8 cellular contexts compared by ENCODE assay signal in genomic region chr6:41488392-41489129, GRCh38. TPM values are rescaled to one million over a fixed set of nuclear protein-coding genes. Genes with fewer than 3 reads are reported as not detected.
DNase-seq lines count a peak whose midpoint lies in the region; ATAC-seq and TF ChIP-seq lines count a peak whose summit lies in the region.

No MANE protein-coding gene starts in this region.

- peak; percentile 55 for ATAC-seq in HG02759 (IDR thresholded peaks at IDR 0.05; ENCODE audit: unreplicated experiment)
- ATAC-seq in activated CD4-positive, CD25-positive, alpha-beta regulatory T cell treated with anti-CD3 and anti-CD28 coated beads, Interleukin-2, amount 50 U/mL, for 24 hours: no peak

- H3K4me1 Mint-ChIP-seq in nephron: peaks cover 74% of the 10 kb centered on the region
- no peaks in the 10 kb centered on the region for H3K4me1 Mint-ChIP-seq in activated CD4-positive, alpha-beta T cell treated with anti-CD3 and anti-CD28 coated beads, Interleukin-2, amount 10 ng/mL, durations not matched to agents 24 days and 14 days

- no peaks in the 10 kb centered on the region for H3K36me3 Mint-ChIP-seq in nephron (ENCODE audit: low read depth)
- H3K36me3 Mint-ChIP-seq in activated CD4-positive, alpha-beta T cell treated with anti-CD3 and anti-CD28 coated beads, Interleukin-2, amount 10 ng/mL, durations not matched to agents 24 days and 14 days (ENCODE audit: low read depth): no peaks in the 10 kb centered on the region

- H3K27me3 Mint-ChIP-seq in nephron (ENCODE audit: low read depth): peaks cover 26% of the 10 kb centered on the region
- H3K27me3 Mint-ChIP-seq in activated CD4-positive, alpha-beta T cell treated with anti-CD3 and anti-CD28 coated beads, Interleukin-2, amount 10 ng/mL, durations not matched to agents 24 days and 14 days: peaks cover 45% of the 10 kb centered on the region

- DNase-seq in DMS 273 (lab: John Stamatoyannopoulos, UW; ENCODE audit: unreplicated experiment) (peak; percentile 93), astrocyte of the hippocampus (ENCODE audit: low read depth, low spot score) (peak; percentile 92), NCI-H1105 (lab: John Stamatoyannopoulos, UW) (no peak), HuH-7 (ENCODE audit: low spot score) (no peak)
- no peak for DNase-seq in activated CD4-positive, alpha-beta T cell treated with anti-CD3 and anti-CD28 coated beads, Interleukin-2, amount 10 ng/mL, durations not matched to agents 24 days and 14 days

- intact Hi-C loops in activated CD4-positive, alpha-beta T cell treated with anti-CD3 and anti-CD28 coated beads, Interleukin-2, amount 10 ng/mL, durations not matched to agents 24 days and 14 days (cut with micrococcal nuclease): no loop called here

- no peaks in the 10 kb centered on the region for H3K9me3 Mint-ChIP-seq in nephron
- no peaks in the 10 kb centered on the region for H3K9me3 Mint-ChIP-seq in activated CD4-positive, alpha-beta T cell treated with anti-CD3 and anti-CD28 coated beads, Interleukin-2, amount 10 ng/mL, durations not matched to agents 24 days and 14 days

- peak overlapping the region; percentile 92 to 96 (median 95) for H3K27ac Mint-ChIP-seq in nephron
- H3K27ac Mint-ChIP-seq in activated CD4-positive, alpha-beta T cell treated with anti-CD3 and anti-CD28 coated beads, Interleukin-2, amount 10 ng/mL, durations not matched to agents 24 days and 14 days: no peak overlapping the region

- no peak for TF ChIP-seq CTCF in nephron (IDR thresholded peaks at IDR 0.05; ENCODE audit: unreplicated experiment in 3 of 3)

- H3K4me3 Mint-ChIP-seq in nephron: peak overlapping the region; percentile 56 to 64 (median 59)
- H3K4me3 Mint-ChIP-seq in activated CD4-positive, alpha-beta T cell treated with anti-CD3 and anti-CD28 coated beads, Interleukin-2, amount 10 ng/mL, durations not matched to agents 24 days and 14 days: no peak overlapping the region

RNA-seq across cellular contexts. Expression of gene FOXP4, which starts 57.6 kb away (rescaled TPM):
- total RNA-seq in activated CD4-positive, alpha-beta T cell treated with anti-CD3 and anti-CD28 coated beads, Interleukin-2, amount 10 ng/mL, durations not matched to agents 24 days and 14 days: 16.9 and 17.6 TPM in 2 replicates

Comparison
In these comparisons a context has a peak if more than half of its experiments do, and no peak if none do; other contexts are left out.
1. DNase-seq: peak in DMS 273 (single experiment) and astrocyte of the hippocampus (single experiment); none in activated CD4-positive, alpha-beta T cell treated with anti-CD3 and anti-CD28 coated beads, Interleukin-2, amount 10 ng/mL, durations not matched to agents 24 days and 14 days (single experiment), NCI-H1105 (single experiment) and HuH-7 (single experiment).